In genomic region chr6:37304766-37305165, GRCh38 we compare ENCODE assay signal across 21 cellular contexts. TPM values are rescaled to one million over a fixed set of nuclear protein-coding genes. Genes with fewer than 3 reads are reported as not detected.
DNase-seq lines count a peak whose midpoint lies in the region; ATAC-seq and TF ChIP-seq lines count a peak whose summit lies in the region.
"Had no signal": no experiment of that assay in that cellular context is flagged by ENCODE, and none has a peak within 500 bp of the region (broad histone marks: within the 10 kb centered on the region; RNA-seq: fewer than 3 reads in every experiment).

No MANE protein-coding gene starts in this region.

- POLR2A ChIA-PET in activated CD8-positive, alpha-beta T cell treated with anti-CD3 and anti-CD28 coated beads, Interleukin-2, amount 10 ng/mL, durations not matched to agents 7 days and 5 days (lab: Charles Lee): no interaction called here
- POLR2A ChIA-PET in activated CD8-positive, alpha-beta T cell treated with anti-CD3 and anti-CD28 coated beads for 36 hours (lab: Charles Lee): interaction anchor here (1.0 kb wide), 1 partner anchor 65 kb away, joined by 3 read pairs; no protein-coding TSS in a partner anchor

- no peak overlapping the region for H2BK12ac ChIP-seq in mesenchymal stem cell (ENCODE audit: low read length in 2 of 2)

- peaks cover 9% of the 10 kb centered on the region for H3K4me1 Mint-ChIP-seq in activated CD8-positive, alpha-beta T cell treated with anti-CD3 and anti-CD28 coated beads, Interleukin-2, amount 10 ng/mL, durations not matched to agents 7 days and 5 days (ENCODE audit: low read depth)
- no peaks in the 10 kb centered on the region for H3K4me1 Mint-ChIP-seq in activated CD8-positive, alpha-beta T cell treated with anti-CD3 and anti-CD28 coated beads for 36 hours (ENCODE audit: low read depth)
- H3K4me1 Mint-ChIP-seq: CD8-positive, alpha-beta memory T cell had no signal

- no peaks in the 10 kb centered on the region for H3K27me3 ChIP-seq in mesenchymal stem cell (ENCODE audit: control insufficient read depth in 1 of 2, insufficient read depth in 1 of 2, low read length in 2 of 2)
- H3K27me3 ChIP-seq: BE2C; BLaER1 treated with 17β-estradiol and CSF1 and Interleukin-3, amounts not matched to agents 10 nM and 100 nM had no signal

- CTCF ChIA-PET in activated CD8-positive, alpha-beta T cell treated with anti-CD3 and anti-CD28 coated beads, Interleukin-2, amount 10 ng/mL, durations not matched to agents 7 days and 5 days (lab: Charles Lee): interaction anchor here (1.1 to 3.7 kb wide), 5 partner anchors 9 to 96 kb away, joined by 3 to 26 read pairs (median 4); no protein-coding TSS in a partner anchor
- CTCF ChIA-PET in activated CD8-positive, alpha-beta T cell treated with anti-CD3 and anti-CD28 coated beads for 36 hours (lab: Charles Lee): interaction anchor here (1.5 to 2.7 kb wide), 3 partner anchors 9 to 15 kb away, joined by 4 to 14 read pairs (median 12); no protein-coding TSS in a partner anchor

- no peak overlapping the region for H3K4me3 ChIP-seq in mesenchymal stem cell (ENCODE audit: insufficient read depth in 1 of 2, low read depth in 1 of 2, low read length in 2 of 2)
- H3K4me3 ChIP-seq: BLaER1 treated with 17β-estradiol and CSF1 and Interleukin-3, amounts not matched to agents 10 nM and 100 nM; HAP-1 had no signal

- no peak overlapping the region for H3K4me2 ChIP-seq in mesenchymal stem cell (ENCODE audit: low read length, poor library complexity, severe bottlenecking)
- H3K4me2 ChIP-seq: BLaER1 treated with 17β-estradiol and CSF1 and Interleukin-3, amounts not matched to agents 10 nM and 100 nM had no signal

- H4K91ac ChIP-seq in mesenchymal stem cell (ENCODE audit: low read length): no peak overlapping the region

- H3K4ac ChIP-seq in mesenchymal stem cell (ENCODE audit: low read depth in 1 of 2, low read length in 2 of 2): peak overlapping the region in 1 of 2 experiments; percentile 15

- no peak overlapping the region for H2AK5ac ChIP-seq in mesenchymal stem cell (ENCODE audit: low read length, severe bottlenecking)

- DNase-seq in activated CD8-positive, alpha-beta T cell treated with anti-CD3 and anti-CD28 coated beads, Interleukin-2, amount 10 ng/mL, durations not matched to agents 7 days and 5 days: no peak
- DNase-seq in activated CD8-positive, alpha-beta T cell treated with anti-CD3 and anti-CD28 coated beads for 36 hours: no peak
- DNase-seq in caudate nucleus (lab: John Stamatoyannopoulos, UW) (peak in 29 of 61 donors; percentile 3 to 81 (median 26)), mesenchymal stem cell (no peak), DMS 273 (lab: John Stamatoyannopoulos, UW; ENCODE audit: unreplicated experiment) (no peak), amniotic stem cell (lab: John Stamatoyannopoulos, UW) (no peak)
- DNase-seq: AML-193; BE2C; CD4-positive, alpha-beta T cell; CD8-positive, alpha-beta memory T cell; DMS 273 treated with DMSO at 0.1 percent for 48 hours; DMS53; DMS79 treated with DMSO at 0.1 percent for 48 hours; GF-D8; GOT3; HFFc6 had no signal

- H3K9ac ChIP-seq in mesenchymal stem cell (ENCODE audit: low read length): no peak overlapping the region
- H3K9ac ChIP-seq: BLaER1 treated with 17β-estradiol and CSF1 and Interleukin-3, amounts not matched to agents 10 nM and 100 nM had no signal

- no peak for TF ChIP-seq CTCF in activated CD8-positive, alpha-beta T cell treated with anti-CD3 and anti-CD28 coated beads for 36 hours (IDR thresholded peaks at IDR 0.05)

- WGBS in mesenchymal stem cell: 97% methylated on average over 6 of the region's 7 CpGs

- peaks cover 21 to 42% of the 10 kb centered on the region in 2 experiments for H3K36me3 ChIP-seq in mesenchymal stem cell (ENCODE audit: control insufficient read depth in 1 of 2, insufficient read depth in 2 of 2, low read depth in 1 of 2, low read length in 2 of 2)

- H4K8ac ChIP-seq in mesenchymal stem cell (ENCODE audit: low read length): peak overlapping the region; percentile 4

- peak overlapping the region; percentile 32 for H3K27ac Mint-ChIP-seq in activated CD8-positive, alpha-beta T cell treated with anti-CD3 and anti-CD28 coated beads, Interleukin-2, amount 10 ng/mL, durations not matched to agents 7 days and 5 days
- H3K27ac Mint-ChIP-seq in activated CD8-positive, alpha-beta T cell treated with anti-CD3 and anti-CD28 coated beads for 36 hours: no peak overlapping the region
- H3K27ac Mint-ChIP-seq: CD4-positive, alpha-beta T cell; HFFc6 had no signal

- intact Hi-C loops in activated CD8-positive, alpha-beta T cell treated with anti-CD3 and anti-CD28 coated beads for 36 hours (cut with micrococcal nuclease): no loop called here

- H3K18ac ChIP-seq in mesenchymal stem cell (ENCODE audit: low read depth in 1 of 2, low read length in 2 of 2): no peak overlapping the region

- no peak overlapping the region for H2AFZ ChIP-seq in mesenchymal stem cell (ENCODE audit: low read depth, low read length)

- no peak overlapping the region for H3K4me3 Mint-ChIP-seq in activated CD8-positive, alpha-beta T cell treated with anti-CD3 and anti-CD28 coated beads, Interleukin-2, amount 10 ng/mL, durations not matched to agents 7 days and 5 days
- no peak overlapping the region for H3K4me3 Mint-ChIP-seq in activated CD8-positive, alpha-beta T cell treated with anti-CD3 and anti-CD28 coated beads for 36 hours
- H3K4me3 Mint-ChIP-seq: CD14-positive monocyte; CD4-positive, alpha-beta T cell; CD8-positive, alpha-beta memory T cell; HFFc6 had no signal

- no peaks in the 10 kb centered on the region for H3K9me3 ChIP-seq in mesenchymal stem cell (ENCODE audit: control insufficient read depth, low read length)
- H3K9me3 ChIP-seq: BE2C; BLaER1 treated with 17β-estradiol and CSF1 and Interleukin-3, amounts not matched to agents 10 nM and 100 nM; HAP-1 had no signal

- no peaks in the 10 kb centered on the region for H3K4me1 ChIP-seq in mesenchymal stem cell (ENCODE audit: control insufficient read depth, insufficient read depth, low read depth, low read length)
- H3K4me1 ChIP-seq: BE2C, HAP-1 had no signal

- H3K9me3 Mint-ChIP-seq in activated CD8-positive, alpha-beta T cell treated with anti-CD3 and anti-CD28 coated beads, Interleukin-2, amount 10 ng/mL, durations not matched to agents 7 days and 5 days (ENCODE audit: insufficient read depth): no peaks in the 10 kb centered on the region
- no peaks in the 10 kb centered on the region for H3K9me3 Mint-ChIP-seq in activated CD8-positive, alpha-beta T cell treated with anti-CD3 and anti-CD28 coated beads for 36 hours
- H3K9me3 Mint-ChIP-seq: CD4-positive, alpha-beta T cell; CD8-positive, alpha-beta memory T cell; HFFc6 had no signal

- ATAC-seq in activated CD8-positive, alpha-beta T cell treated with anti-CD3 and anti-CD28 coated beads, Interleukin-2, amount 10 ng/mL, durations not matched to agents 7 days and 5 days: no peak
- no peak for ATAC-seq in activated CD8-positive, alpha-beta T cell treated with anti-CD3 and anti-CD28 coated beads for 36 hours
- no peak for ATAC-seq in GM19397 (IDR thresholded peaks at IDR 0.05; ENCODE audit: unreplicated experiment)

- no peak overlapping the region for H2BK5ac ChIP-seq in mesenchymal stem cell (ENCODE audit: low read depth, low read length, poor library complexity, severe bottlenecking)

- H3K79me1 ChIP-seq in mesenchymal stem cell (replicated peaks; ENCODE audit: low read length, poor library complexity, severe bottlenecking): peaks cover 20% of the 10 kb centered on the region

- H2BK120ac ChIP-seq in mesenchymal stem cell (ENCODE audit: low read depth, low read length): no peak overlapping the region

- H2BK15ac ChIP-seq in mesenchymal stem cell (ENCODE audit: low read depth, poor library complexity, severe bottlenecking): no peak overlapping the region

- H3K14ac ChIP-seq in mesenchymal stem cell (ENCODE audit: low read length in 2 of 2): no peak overlapping the region

- peaks cover 34% of the 10 kb centered on the region for H3K36me3 Mint-ChIP-seq in activated CD8-positive, alpha-beta T cell treated with anti-CD3 and anti-CD28 coated beads, Interleukin-2, amount 10 ng/mL, durations not matched to agents 7 days and 5 days (ENCODE audit: low read depth)
- H3K36me3 Mint-ChIP-seq in activated CD8-positive, alpha-beta T cell treated with anti-CD3 and anti-CD28 coated beads for 36 hours (ENCODE audit: low read depth): peaks cover 6% of the 10 kb centered on the region

- H3K27ac ChIP-seq in caudate nucleus (ENCODE audit: low read depth, low read length) (peak overlapping the region; percentile 56), mesenchymal stem cell (ENCODE audit: low read length, poor library complexity, severe bottlenecking) (no peak overlapping the region)
- H3K27ac ChIP-seq: 22Rv1; BLaER1 treated with 17β-estradiol and CSF1 and Interleukin-3, amounts not matched to agents 10 nM and 100 nM had no signal

- H3K27me3 Mint-ChIP-seq in activated CD8-positive, alpha-beta T cell treated with anti-CD3 and anti-CD28 coated beads, Interleukin-2, amount 10 ng/mL, durations not matched to agents 7 days and 5 days (ENCODE audit: low read depth): no peaks in the 10 kb centered on the region
- H3K27me3 Mint-ChIP-seq in activated CD8-positive, alpha-beta T cell treated with anti-CD3 and anti-CD28 coated beads for 36 hours: no peaks in the 10 kb centered on the region
- H3K27me3 Mint-ChIP-seq: CD4-positive, alpha-beta T cell; CD8-positive, alpha-beta memory T cell had no signal

- no peak overlapping the region for H3K23ac ChIP-seq in mesenchymal stem cell (ENCODE audit: low read length in 2 of 2)

RNA-seq across cellular contexts. Expression of gene TMEM217, which starts 46.8 kb away (rescaled TPM):
- 1 to 10 TPM; 3.1 to 3.2 TPM for total RNA-seq in activated CD8-positive, alpha-beta T cell treated with anti-CD3 and anti-CD28 coated beads, Interleukin-2, amount 10 ng/mL, durations not matched to agents 7 days and 5 days
- 1 to 10 TPM; 4.0 to 5.7 TPM for total RNA-seq in activated CD8-positive, alpha-beta T cell treated with anti-CD3 and anti-CD28 coated beads for 36 hours
- polyA plus RNA-seq in mesenchymal stem cell (2013, experiment 1 of 2): 2.0 TPM
- polyA plus RNA-seq in mesenchymal stem cell (2013, experiment 2 of 2): 2.5 TPM

RNA-seq across cellular contexts. Expression of gene TBC1D22B, which starts 47.2 kb away (rescaled TPM):
- 10 to 100 TPM; 15.4 TPM for total RNA-seq in activated CD8-positive, alpha-beta T cell treated with anti-CD3 and anti-CD28 coated beads, Interleukin-2, amount 10 ng/mL, durations not matched to agents 7 days and 5 days
- total RNA-seq in activated CD8-positive, alpha-beta T cell treated with anti-CD3 and anti-CD28 coated beads for 36 hours: 10 to 100 TPM; 12.1 to 12.3 TPM
- 7.1 TPM for polyA plus RNA-seq in mesenchymal stem cell (2013, experiment 1 of 2)
- polyA plus RNA-seq in mesenchymal stem cell (2013, experiment 2 of 2): 7.1 TPM

RNA-seq across cellular contexts. Expression of gene RNF8, which starts 49.0 kb away (rescaled TPM):
- 10 to 100 TPM; 23.2 to 23.7 TPM for total RNA-seq in activated CD8-positive, alpha-beta T cell treated with anti-CD3 and anti-CD28 coated beads, Interleukin-2, amount 10 ng/mL, durations not matched to agents 7 days and 5 days
- total RNA-seq in activated CD8-positive, alpha-beta T cell treated with anti-CD3 and anti-CD28 coated beads for 36 hours: 10 to 100 TPM; 19.8 to 21.1 TPM
- 13.1 TPM for polyA plus RNA-seq in mesenchymal stem cell (2013, experiment 1 of 2)
- polyA plus RNA-seq in mesenchymal stem cell (2013, experiment 2 of 2): 12.4 TPM
